ENCODE assay signal across 1 cellular context in the genomic region with DNA sequence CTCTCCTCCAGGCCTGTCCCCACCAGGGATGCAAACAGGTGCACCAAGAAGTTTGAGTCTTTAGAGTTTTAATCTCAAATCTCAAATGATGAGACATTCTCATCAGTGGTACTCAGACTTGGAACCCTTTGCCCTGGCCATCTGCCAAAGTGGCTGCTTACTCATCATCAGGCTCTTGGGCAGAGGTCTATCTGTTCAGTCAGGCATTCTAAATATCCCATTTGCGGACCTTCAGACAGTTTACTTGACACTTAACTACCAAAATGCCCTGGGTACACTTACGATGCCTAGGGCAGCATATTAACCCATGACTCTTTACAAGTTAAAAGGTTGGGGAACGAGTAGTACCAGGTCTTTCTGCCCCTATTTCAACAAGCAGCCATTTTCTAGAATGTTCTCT.
TF ChIP-seq lines count a peak whose summit lies in the region.

No MANE protein-coding gene starts in this region.

TF ChIP-seq in HepG2, 621 proteins besides CTCF, POLR2A, EP300 and RAD21 (continued from another document):
- TF ChIP-seq, protein P1, sequence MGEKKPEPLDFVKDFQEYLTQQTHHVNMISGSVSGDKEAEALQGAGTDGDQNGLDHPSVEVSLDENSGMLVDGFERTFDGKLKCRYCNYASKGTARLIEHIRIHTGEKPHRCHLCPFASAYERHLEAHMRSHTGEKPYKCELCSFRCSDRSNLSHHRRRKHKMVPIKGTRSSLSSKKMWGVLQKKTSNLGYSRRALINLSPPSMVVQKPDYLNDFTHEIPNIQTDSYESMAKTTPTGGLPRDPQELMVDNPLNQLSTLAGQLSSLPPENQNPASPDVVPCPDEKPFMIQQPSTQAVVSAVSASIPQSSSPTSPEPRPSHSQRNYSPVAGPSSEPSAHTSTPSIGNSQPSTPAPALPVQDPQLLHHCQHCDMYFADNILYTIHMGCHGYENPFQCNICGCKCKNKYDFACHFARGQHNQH (CRISPR knock-in tag; IDR thresholded peaks at IDR 0.05) = no peak
TF ChIP-seq in HepG2: peak in this region for 0.
